In the genomic region with DNA sequence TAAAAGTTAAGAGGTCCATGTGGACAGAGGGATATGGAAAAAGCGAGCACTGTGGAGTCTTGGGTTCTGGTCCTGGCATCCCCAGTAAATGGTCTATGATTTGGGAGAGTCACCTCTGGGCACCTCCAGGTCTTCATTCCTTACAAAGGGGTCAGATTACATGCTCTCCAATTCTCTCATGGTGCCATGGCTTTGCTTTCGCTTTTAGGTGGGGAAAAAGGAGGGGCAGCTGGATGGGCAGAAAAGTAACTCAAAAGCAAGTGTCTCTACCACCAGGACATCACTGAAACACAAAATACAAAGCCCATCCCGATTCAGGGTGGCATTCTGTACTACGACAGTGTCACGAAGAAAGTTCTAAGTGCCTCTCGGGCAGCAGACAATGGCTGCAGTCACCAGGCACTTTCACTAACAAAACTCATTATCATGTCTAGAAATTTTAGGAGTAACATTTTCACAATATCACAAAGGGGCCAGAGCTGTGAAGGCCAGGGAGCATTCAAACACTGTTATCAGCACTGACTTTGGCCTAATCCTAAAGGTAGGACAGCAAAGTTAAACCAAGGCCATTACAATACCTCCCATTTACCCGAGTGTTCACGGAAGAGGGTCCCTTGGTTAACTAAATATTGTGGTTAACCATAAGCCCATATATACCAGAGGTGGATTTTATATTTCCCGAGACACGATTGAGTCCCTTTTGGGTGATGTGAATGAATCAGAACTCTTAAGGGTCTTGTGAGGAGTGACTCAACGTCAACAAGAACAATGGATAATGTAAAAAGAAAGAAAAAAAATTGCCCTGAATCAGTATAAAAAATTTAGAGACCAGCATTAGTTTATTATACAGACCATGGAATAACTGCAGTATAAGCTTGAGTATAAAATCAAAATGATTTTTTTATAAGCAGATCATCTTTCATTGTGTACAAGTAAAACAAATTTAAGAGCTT, we compare ENCODE assay signal across 10 cellular contexts. TPM values are rescaled to one million over a fixed set of nuclear protein-coding genes. Genes with fewer than 3 reads are reported as not detected.
DNase-seq lines count a peak whose midpoint lies in the region; ATAC-seq and TF ChIP-seq lines count a peak whose summit lies in the region.
"Had no signal": no experiment of that assay in that cellular context is flagged by ENCODE, and none has a peak within 500 bp of the region (broad histone marks: within the 10 kb centered on the region; RNA-seq: fewer than 3 reads in every experiment).

No MANE protein-coding gene starts in this region.

- no peaks in the 10 kb centered on the region for H3K27me3 Mint-ChIP-seq in H9 (ENCODE audit: low read depth)
- no peaks in the 10 kb centered on the region for H3K27me3 Mint-ChIP-seq in activated T-helper 1 cell treated with anti-CD3 and anti-CD28 coated beads, Interleukin-12 subunit alpha, Interleukin-12 subunit beta, Interleukin-2, Interleukin-4 antibody, amounts not matched to agents 30 ng/mL and 10 ng/mL and 1 ng/mL, durations not matched to agents 14 hours and 24 hours and 36 hours (ENCODE audit: insufficient read depth)

- no peaks in the 10 kb centered on the region for H4K20me1 ChIP-seq in H9 (ENCODE audit: control insufficient read depth, insufficient read depth, insufficient read length)

- no peak overlapping the region for H4K5ac ChIP-seq in H9 (ENCODE audit: insufficient read length, low read depth, low read length)

- H3K4me3 Mint-ChIP-seq in H9 = peak overlapping the region; percentile 34 to 89; a peak in 4 of 5 replicates
- peak overlapping the region; percentile 97 for H3K4me3 Mint-ChIP-seq in activated T-helper 1 cell treated with anti-CD3 and anti-CD28 coated beads, Interleukin-12 subunit alpha, Interleukin-12 subunit beta, Interleukin-2, Interleukin-4 antibody, amounts not matched to agents 30 ng/mL and 10 ng/mL and 1 ng/mL, durations not matched to agents 14 hours and 24 hours and 36 hours

- peaks cover 48% of the 10 kb centered on the region for H3K79me2 ChIP-seq in H9 (ENCODE audit: insufficient read depth, low read length)

- H3K4me3 ChIP-seq in iPS-15b (ENCODE audit: low read depth, low read length) = peak overlapping the region; percentile 32
- H3K4me3 ChIP-seq in skeletal muscle satellite cell (ENCODE audit: low read length) = peak overlapping the region; percentile 97

- peak overlapping the region; percentile 3 for H3K4me2 ChIP-seq in H9 (ENCODE audit: insufficient read depth, insufficient read length, low read length)
- peak overlapping the region; percentile 84 for H3K4me2 ChIP-seq in skeletal muscle satellite cell (ENCODE audit: low read length)

- no peak overlapping the region for H3K56ac ChIP-seq in H9 (ENCODE audit: insufficient read length, low read depth, low read length)

- no peak overlapping the region for H3K4ac ChIP-seq in H9 (ENCODE audit: low read depth, low read length)

- H3K9ac ChIP-seq in H9 (ENCODE audit: extremely low read depth, insufficient read length, low read length) (no peak overlapping the region), iPS-15b (ENCODE audit: low read depth, low read length) (peak overlapping the region; percentile 8), skeletal muscle satellite cell (ENCODE audit: low read depth, low read length) (no peak overlapping the region)

- H3K23ac ChIP-seq in H9 (ENCODE audit: insufficient read length, low read depth, low read length) = no peak overlapping the region

- H2BK20ac ChIP-seq in H9 (ENCODE audit: low read depth, low read length, poor library complexity, severe bottlenecking) = no peak overlapping the region

- H3K14ac ChIP-seq in H9 (ENCODE audit: insufficient read depth, low read length) = no peak overlapping the region

- H3K36me3 Mint-ChIP-seq in H9 (ENCODE audit: insufficient read depth in 1 of 3, low read depth in 3 of 3) = peaks cover 0 to 13% (median 0%) of the 10 kb centered on the region in 3 experiments; a peak in 3 of 7 replicates
- H3K36me3 Mint-ChIP-seq in activated T-helper 1 cell treated with anti-CD3 and anti-CD28 coated beads, Interleukin-12 subunit alpha, Interleukin-12 subunit beta, Interleukin-2, Interleukin-4 antibody, amounts not matched to agents 30 ng/mL and 10 ng/mL and 1 ng/mL, durations not matched to agents 14 hours and 24 hours and 36 hours (ENCODE audit: low read depth) = peaks cover 8% of the 10 kb centered on the region

- intact Hi-C loops in activated T-helper 1 cell treated with anti-CD3 and anti-CD28 coated beads, Interleukin-12 subunit alpha, Interleukin-12 subunit beta, Interleukin-2, Interleukin-4 antibody, amounts not matched to agents 30 ng/mL and 10 ng/mL and 1 ng/mL, durations not matched to agents 14 hours and 24 hours and 36 hours (cut with micrococcal nuclease) = no loop called here

- no peaks in the 10 kb centered on the region for H3K23me2 ChIP-seq in H9 (ENCODE audit: insufficient read length, low read depth, low read length, poor library complexity, severe bottlenecking)

- H3K4me1 Mint-ChIP-seq in H9 = peaks cover 22 to 33% of the 10 kb centered on the region in 2 experiments
- peaks cover 54% of the 10 kb centered on the region for H3K4me1 Mint-ChIP-seq in activated T-helper 1 cell treated with anti-CD3 and anti-CD28 coated beads, Interleukin-12 subunit alpha, Interleukin-12 subunit beta, Interleukin-2, Interleukin-4 antibody, amounts not matched to agents 30 ng/mL and 10 ng/mL and 1 ng/mL, durations not matched to agents 14 hours and 24 hours and 36 hours (ENCODE audit: low read depth)

- no peak for DNase-seq in H9
- DNase-seq in activated T-helper 1 cell treated with anti-CD3 and anti-CD28 coated beads, Interleukin-12 subunit alpha, Interleukin-12 subunit beta, Interleukin-2, Interleukin-4 antibody, amounts not matched to agents 30 ng/mL and 10 ng/mL and 1 ng/mL, durations not matched to agents 14 hours and 24 hours and 36 hours (ENCODE audit: low spot score) = no peak
- DNase-seq in hippocampal formation (lab: John Stamatoyannopoulos, UW) = no peak
- no peak for DNase-seq in NCI-H526 (lab: John Stamatoyannopoulos, UW)
- DNase-seq: activated CD4-positive, alpha-beta T cell treated with anti-CD3 and anti-CD28 coated beads, Interleukin-2, amount 50 U/mL, for 48 hours; NCI-H2171; stimulated activated CD4-positive, alpha-beta T cell treated with anti-CD3 and anti-CD28 coated beads, Interleukin-4, amount 100 ng/mL, for 4 hours had no signal

- no peak for TF ChIP-seq CTCF in H9 (conservative IDR thresholded peaks at IDR 0.05)

- peak overlapping the region in 1 of 3 experiments; percentile 69; a peak in 3 of 7 replicates for H3K27ac Mint-ChIP-seq in H9
- H3K27ac Mint-ChIP-seq in activated T-helper 1 cell treated with anti-CD3 and anti-CD28 coated beads, Interleukin-12 subunit alpha, Interleukin-12 subunit beta, Interleukin-2, Interleukin-4 antibody, amounts not matched to agents 30 ng/mL and 10 ng/mL and 1 ng/mL, durations not matched to agents 14 hours and 24 hours and 36 hours = no peak overlapping the region

- H3K27ac ChIP-seq in H9 (ENCODE audit: insufficient read length, low read depth, low read length) = no peak overlapping the region

- no peak overlapping the region for H2AK5ac ChIP-seq in H9 (ENCODE audit: insufficient read length, low read length)

- no peaks in the 10 kb centered on the region for H3K9me3 ChIP-seq in H9 (ENCODE audit: control insufficient read depth, low read depth, low read length)
- no peaks in the 10 kb centered on the region for H3K9me3 ChIP-seq in iPS-15b (ENCODE audit: control insufficient read depth, insufficient read depth, low read length)
- H3K9me3 ChIP-seq in skeletal muscle satellite cell (replicated peaks; ENCODE audit: low read length) = no peaks in the 10 kb centered on the region

- WGBS in H9 (ENCODE audit: extremely low coverage, insufficient read length, low lambda C conversion rate) = no CpG with 5 or more reads among the region's 11 CpGs

- peaks cover 2% of the 10 kb centered on the region for H3K36me3 ChIP-seq in iPS-15b (ENCODE audit: control insufficient read depth, insufficient read depth, low read length)
- no peaks in the 10 kb centered on the region for H3K36me3 ChIP-seq in skeletal muscle satellite cell (ENCODE audit: insufficient read depth, low read length)

- no peak overlapping the region for H3K18ac ChIP-seq in H9 (ENCODE audit: insufficient read length, low read depth, low read length)

- H3K4me1 ChIP-seq in H9 (ENCODE audit: insufficient read depth, low read length) (peaks cover 7% of the 10 kb centered on the region; the same call in 1 of the 2 replicates), iPS-15b (ENCODE audit: control insufficient read depth, insufficient read depth, low read length) (peaks cover 10% of the 10 kb centered on the region), skeletal muscle satellite cell (ENCODE audit: control insufficient read depth, insufficient read depth, low read length) (peaks cover 31% of the 10 kb centered on the region)

- H2BK120ac ChIP-seq in H9 (ENCODE audit: low read depth, low read length, poor library complexity, severe bottlenecking) = no peak overlapping the region

- H2BK12ac ChIP-seq in H9 (ENCODE audit: insufficient read length, low read depth, low read length) = no peak overlapping the region

- H2BK15ac ChIP-seq in H9 (ENCODE audit: low read depth, low read length) = no peak overlapping the region

- peaks cover 3% of the 10 kb centered on the region for H3K79me1 ChIP-seq in H9 (ENCODE audit: insufficient read depth, low read depth, low read length, poor library complexity, severe bottlenecking)

- H3K27me3 ChIP-seq in H9 (ENCODE audit: insufficient read depth, low read length) (no peaks in the 10 kb centered on the region), iPS-15b (ENCODE audit: control insufficient read depth, insufficient read depth, low read length) (no peaks in the 10 kb centered on the region), skeletal muscle satellite cell (ENCODE audit: control insufficient read depth, insufficient read depth, low read length) (no peaks in the 10 kb centered on the region)

- H3T11ph ChIP-seq in H9 (ENCODE audit: low read length) = no peak overlapping the region

- no peak overlapping the region for H4K91ac ChIP-seq in H9 (ENCODE audit: insufficient read length, low read depth, low read length)

- ATAC-seq in HG03039 (IDR thresholded peaks at IDR 0.05; ENCODE audit: unreplicated experiment) = no peak

- no peak overlapping the region for H2BK5ac ChIP-seq in H9 (ENCODE audit: insufficient read length, low read length)

- no peak overlapping the region for H4K8ac ChIP-seq in H9 (replicated peaks; ENCODE audit: insufficient read length, low read depth, low read length)

- no peak overlapping the region for H2AFZ ChIP-seq in H9 (ENCODE audit: low read length)

- H3K9me3 Mint-ChIP-seq in H9 = no peaks in the 10 kb centered on the region
- no peaks in the 10 kb centered on the region for H3K9me3 Mint-ChIP-seq in activated T-helper 1 cell treated with anti-CD3 and anti-CD28 coated beads, Interleukin-12 subunit alpha, Interleukin-12 subunit beta, Interleukin-2, Interleukin-4 antibody, amounts not matched to agents 30 ng/mL and 10 ng/mL and 1 ng/mL, durations not matched to agents 14 hours and 24 hours and 36 hours

RNA-seq across cellular contexts. Expression of a gene that starts 2.5 kb away (rescaled TPM):
- total RNA-seq in H9 (2021) = 336 and 346 TPM in 2 replicates
- total RNA-seq in activated T-helper 1 cell treated with anti-CD3 and anti-CD28 coated beads, Interleukin-12 subunit alpha, Interleukin-12 subunit beta, Interleukin-2, Interleukin-4 antibody, amounts not matched to agents 30 ng/mL and 10 ng/mL and 1 ng/mL, durations not matched to agents 14 hours and 24 hours and 36 hours = 117 and 122 TPM in 2 replicates
- 390 and 542 TPM in 2 replicates for total RNA-seq in skeletal muscle satellite cell (2012; rRNA removed)
